Comparison of ENCODE assay signal across 30 cellular contexts in genomic region chr10:125611216-125611615, GRCh38.
DNase-seq lines count a peak whose midpoint lies in the region; ATAC-seq and TF ChIP-seq lines count a peak whose summit lies in the region.
"Had no signal": no experiment of that assay in that cellular context is flagged by ENCODE, and none has a peak within 500 bp of the region (broad histone marks: within the 10 kb centered on the region; RNA-seq: fewer than 3 reads in every experiment).

No MANE protein-coding gene starts in this region.

- no peak for TF ChIP-seq EP300 in esophagus muscularis mucosa (IDR thresholded peaks at IDR 0.05)

- TF ChIP-seq CTCF in LNCaP clone FGC (IDR thresholded peaks at IDR 0.05; ENCODE audit: control insufficient read depth, extremely low read depth, insufficient read depth) (no peak), osteoblast (IDR thresholded peaks at IDR 0.05; ENCODE audit: extremely low read depth, low read depth, low read length) (no peak), esophagus muscularis mucosa (IDR thresholded peaks at IDR 0.05) (no peak)

- no peak for TF ChIP-seq POLR2A in esophagus muscularis mucosa (IDR thresholded peaks at IDR 0.05; ENCODE audit: low read depth)

- H4K20me1 ChIP-seq in osteoblast (ENCODE audit: insufficient read depth, low read length) = no peaks in the 10 kb centered on the region
- H4K20me1 ChIP-seq: BLaER1; BLaER1 treated with 17β-estradiol and CSF1 and Interleukin-3, amounts not matched to agents 10 nM and 100 nM had no signal

- intact Hi-C loops in esophagus muscularis mucosa (cut with DNase I) = no loop called here

- H3K9me3 ChIP-seq in osteoblast (ENCODE audit: low read depth, low read length) (no peaks in the 10 kb centered on the region), esophagus muscularis mucosa (no peaks in the 10 kb centered on the region)
- H3K9me3 ChIP-seq: A549; BE2C; BLaER1; BLaER1 treated with 17β-estradiol and CSF1 and Interleukin-3, amounts not matched to agents 10 nM and 100 nM; Caco-2 had no signal

- H3K27ac ChIP-seq in osteoblast (ENCODE audit: low read depth, low read length) = no peak overlapping the region
- no peak overlapping the region for H3K27ac ChIP-seq in esophagus muscularis mucosa (replicated peaks in 1 of 4)
- H3K27ac ChIP-seq: 22Rv1; A549; BLaER1; BLaER1 treated with 17β-estradiol and CSF1 and Interleukin-3, amounts not matched to agents 10 nM and 100 nM had no signal

- H3K36me3 ChIP-seq in osteoblast (ENCODE audit: insufficient read depth, low read length) (no peaks in the 10 kb centered on the region), esophagus muscularis mucosa (no peaks in the 10 kb centered on the region)
- H3K36me3 ChIP-seq: BE2C; BLaER1; BLaER1 treated with 17β-estradiol and CSF1 and Interleukin-3, amounts not matched to agents 10 nM and 100 nM had no signal

- WGBS in esophagus muscularis mucosa = 78% methylated on average over 2 of the region's 2 CpGs

- H3K4me2 ChIP-seq in osteoblast (ENCODE audit: insufficient read depth, low read length) = no peak overlapping the region
- H3K4me2 ChIP-seq: A549; BLaER1; BLaER1 treated with 17β-estradiol and CSF1 and Interleukin-3, amounts not matched to agents 10 nM and 100 nM had no signal

- no peak for ATAC-seq in GM21360 (IDR thresholded peaks at IDR 0.05; ENCODE audit: unreplicated experiment)
- ATAC-seq: A549; CD8-positive, alpha-beta T cell had no signal

- DNase-seq in LNCaP clone FGC (ENCODE audit: low read depth) (peak; percentile 76), dermis microvascular lymphatic vessel endothelial cell (ENCODE audit: low read depth in 2 of 2) (peak; percentile 50 to 64), osteoblast (ENCODE audit: insufficient read length, low spot score, missing footprints) (peak; percentile 9), A172 (ENCODE audit: low spot score) (no peak), esophagus muscularis mucosa (ENCODE audit: extremely low spot score) (no peak)
- DNase-seq: 8988T; ACHN; AML-193; BE2C; C1 segment of cervical spinal cord; Caco-2; Calu3; CD4-positive, alpha-beta memory T cell; CD4-positive, alpha-beta T cell; CD4-positive, CD25-positive, alpha-beta regulatory T cell; CD8-positive, alpha-beta memory T cell; CD8-positive, alpha-beta T cell; COR-L47; DMS 273 treated with DMSO at 0.1 percent for 48 hours; DMS153; DMS53; DMS79; DMS79 treated with DMSO at 0.1 percent for 48 hours; DND-41; EL had no signal

- H3K79me2 ChIP-seq in osteoblast (ENCODE audit: insufficient read depth, low read length) = no peaks in the 10 kb centered on the region

- no peak overlapping the region for H2AFZ ChIP-seq in osteoblast (ENCODE audit: low read length)

- H3K27me3 ChIP-seq in osteoblast (ENCODE audit: insufficient read depth, low read length) (peaks cover 3% of the 10 kb centered on the region), esophagus muscularis mucosa (no peaks in the 10 kb centered on the region)
- H3K27me3 ChIP-seq: BLaER1; BLaER1 treated with 17β-estradiol and CSF1 and Interleukin-3, amounts not matched to agents 10 nM and 100 nM had no signal

- no peak overlapping the region for H3K4me3 ChIP-seq in LNCaP clone FGC (ENCODE audit: low read depth, low read length)
- no peak overlapping the region for H3K4me3 ChIP-seq in osteoblast (ENCODE audit: insufficient read depth, low read length)
- H3K4me3 ChIP-seq in esophagus muscularis mucosa = no peak overlapping the region
- H3K4me3 ChIP-seq: A549; BLaER1; BLaER1 treated with 17β-estradiol and CSF1 and Interleukin-3, amounts not matched to agents 10 nM and 100 nM had no signal

- no peaks in the 10 kb centered on the region for H3K4me1 ChIP-seq in osteoblast (ENCODE audit: insufficient read depth, low read length)
- H3K4me1 ChIP-seq in esophagus muscularis mucosa = peaks cover 0 to 18% (median 13%) of the 10 kb centered on the region in 4 donors
- H3K4me1 ChIP-seq: A549; BE2C; BLaER1; BLaER1 treated with 17β-estradiol and CSF1 and Interleukin-3, amounts not matched to agents 10 nM and 100 nM; Caco-2 had no signal

Comparison
In these comparisons a context has a peak if more than half of its experiments do, and no peak if none do; other contexts are left out.
1. DNase-seq: peak in LNCaP clone FGC (single experiment), dermis microvascular lymphatic vessel endothelial cell (2 of 2) and osteoblast (single experiment); none in A172 (single experiment) and esophagus muscularis mucosa (single experiment).